ENCODE assay signal across 17 cellular contexts in genomic region chr6:130780137-130780536, GRCh38. TPM values are rescaled to one million over a fixed set of nuclear protein-coding genes. Genes with fewer than 3 reads are reported as not detected.
DNase-seq lines count a peak whose midpoint lies in the region; ATAC-seq, FAIRE-seq and TF ChIP-seq lines count a peak whose summit lies in the region.
"Had no signal": no experiment of that assay in that cellular context is flagged by ENCODE, and none has a peak within 500 bp of the region (broad histone marks: within the 10 kb centered on the region; RNA-seq: fewer than 3 reads in every experiment).

No MANE protein-coding gene starts in this region.

- H3K9me3 Mint-ChIP-seq in astrocyte (ENCODE audit: unreplicated experiment) (peaks cover 17% of the 10 kb centered on the region), MCF 10A (ENCODE audit: unreplicated experiment) (peaks cover 7% of the 10 kb centered on the region)
- H3K9me3 Mint-ChIP-seq in naive thymus-derived CD4-positive, alpha-beta T cell, result peaks cover 0 to 16% (median 3%) of the 10 kb centered on the region in 11 donors

- H3K9me2 ChIP-seq in HCT116 (ENCODE audit: insufficient read depth), result no peaks in the 10 kb centered on the region

- H3K27me3 Mint-ChIP-seq in astrocyte (ENCODE audit: low read depth, unreplicated experiment), result no peaks in the 10 kb centered on the region
- H3K27me3 Mint-ChIP-seq in naive thymus-derived CD4-positive, alpha-beta T cell, result no peaks in the 10 kb centered on the region
- H3K27me3 Mint-ChIP-seq in MCF 10A (ENCODE audit: insufficient read depth, unreplicated experiment), result peaks cover 22% of the 10 kb centered on the region

- H4K20me1 ChIP-seq in HCT116 (ENCODE audit: insufficient read depth) (no peaks in the 10 kb centered on the region), astrocyte (ENCODE audit: insufficient read depth, low read length) (no peaks in the 10 kb centered on the region)

- CTCF ChIA-PET in HCT116 (lab: Charles Lee) (no interaction called here), MCF 10A (lab: Yijun Ruan, JAX) (interaction anchor here (0.7 kb wide), 1 partner anchor 380 kb away, joined by 3 read pairs; no protein-coding TSS in a partner anchor)
- CTCF ChIA-PET in naive thymus-derived CD4-positive, alpha-beta T cell (lab: Charles Lee), result no interaction called here

- TF ChIP-seq RAD21 in HCT116 (IDR thresholded peaks at IDR 0.05; ENCODE audit: low read depth), result no peak

- BruUV-seq in HCT116 (replicated peaks; lab: Mats Ljungman, UMichigan), result no TSS peak
- BruUV-seq in MCF 10A (replicated peaks; lab: Mats Ljungman, UMichigan), result no TSS peak

- H3K27me3 ChIP-seq in HCT116 (ENCODE audit: insufficient read depth, low read length), result no peaks in the 10 kb centered on the region
- H3K27me3 ChIP-seq in astrocyte (ENCODE audit: insufficient read depth, low read length), result no peaks in the 10 kb centered on the region
- no peaks in the 10 kb centered on the region for H3K27me3 ChIP-seq in naive thymus-derived CD4-positive, alpha-beta T cell (ENCODE audit: control insufficient read depth in 2 of 2, insufficient read depth in 2 of 2, low read length in 2 of 2)

- no peak for ATAC-seq in HCT116
- no peak for ATAC-seq in naive thymus-derived CD4-positive, alpha-beta T cell
- ATAC-seq: A549 had no signal

- no peaks in the 10 kb centered on the region for H3K4me1 ChIP-seq in HCT116 (ENCODE audit: control insufficient read depth in 1 of 2, insufficient read depth in 2 of 2, low read length in 2 of 2)
- H3K4me1 ChIP-seq in astrocyte (ENCODE audit: insufficient read depth, low read length), result peaks cover 7% of the 10 kb centered on the region
- peaks cover 5 to 27% of the 10 kb centered on the region in 2 donors for H3K4me1 ChIP-seq in naive thymus-derived CD4-positive, alpha-beta T cell (ENCODE audit: control insufficient read depth in 2 of 2, insufficient read depth in 2 of 2, low read length in 2 of 2)
- H3K4me1 ChIP-seq: A549 had no signal

- no peak overlapping the region for H2AFZ ChIP-seq in HCT116 (ENCODE audit: low read depth, low read length, poor library complexity, severe bottlenecking)
- no peak overlapping the region for H2AFZ ChIP-seq in astrocyte (ENCODE audit: low read depth, low read length)

- H3K27ac ChIP-seq in HCT116 (ENCODE audit: low read depth, low read length) (no peak overlapping the region), astrocyte (ENCODE audit: low read depth, low read length) (no peak overlapping the region)
- H3K27ac ChIP-seq in naive thymus-derived CD4-positive, alpha-beta T cell (ENCODE audit: low read depth, low read length), result no peak overlapping the region
- H3K27ac ChIP-seq: A549, C4-2B, HL-60, KMS-11 had no signal

- H3K9ac ChIP-seq in HCT116 (ENCODE audit: low read length) (no peak overlapping the region), astrocyte (ENCODE audit: low read length) (no peak overlapping the region)
- H3K9ac ChIP-seq: KMS-11 had no signal

- RAD21 ChIA-PET in HCT116 (lab: Charles Lee; ENCODE audit: low non-redundant PET in 1 of 2, low total read pairs in 2 of 2, uncharacterized antibody in 2 of 2, unreplicated experiment in 2 of 2), result no interaction called here

- TF ChIP-seq CTCF in HCT116 (IDR thresholded peaks at IDR 0.05 in 2 of 3, conservative IDR thresholded peaks at IDR 0.05 in 1 of 3; ENCODE audit: borderline replicate concordance in 1 of 3, insufficient read depth in 1 of 3, low read depth in 2 of 3, low read length in 2 of 3) (no peak), astrocyte (IDR thresholded peaks at IDR 0.05; ENCODE audit: insufficient read depth, low read depth, low read length) (no peak), MCF 10A (IDR thresholded peaks at IDR 0.05; ENCODE audit: unreplicated experiment) (no peak)

- POLR2A ChIA-PET in HCT116 (lab: Charles Lee), result no interaction called here
- POLR2A ChIA-PET in naive thymus-derived CD4-positive, alpha-beta T cell (lab: Charles Lee), result no interaction called here
- POLR2A ChIA-PET in MCF 10A (lab: Yijun Ruan, JAX), result no interaction called here

- intact Hi-C loops in HCT116 (cut with micrococcal nuclease) (no loop called here), MCF 10A (cut with micrococcal nuclease) (no loop called here)
- intact Hi-C loops in naive thymus-derived CD4-positive, alpha-beta T cell (cut with micrococcal nuclease), result no loop called here

- H3K27ac Mint-ChIP-seq in astrocyte (ENCODE audit: unreplicated experiment), result peak overlapping the region; percentile 79
- peak overlapping the region in 5 of 9 donors; percentile 9 to 72 (median 30) for H3K27ac Mint-ChIP-seq in naive thymus-derived CD4-positive, alpha-beta T cell
- no peak overlapping the region for H3K27ac Mint-ChIP-seq in MCF 10A (ENCODE audit: low read depth, unreplicated experiment)

- H3K4me3 Mint-ChIP-seq in astrocyte (ENCODE audit: unreplicated experiment), result no peak overlapping the region
- H3K4me3 Mint-ChIP-seq in naive thymus-derived CD4-positive, alpha-beta T cell, result peak overlapping the region in 7 of 10 donors; percentile 1 to 63 (median 48)
- no peak overlapping the region for H3K4me3 Mint-ChIP-seq in MCF 10A (ENCODE audit: unreplicated experiment)

- DNase-seq in EH (ENCODE audit: low read depth) (peak; percentile 74), HCT116 (ENCODE audit: low read depth, low spot score) (no peak), astrocyte (ENCODE audit: low read depth) (peak; percentile 16), GM03348 (ENCODE audit: low spot score) (no peak), MCF 10A (ENCODE audit: unreplicated experiment) (no peak), erythroblast (lab: John Stamatoyannopoulos, UW) (no peak), kidney tubule cell (ENCODE audit: low spot score) (no peak)
- DNase-seq in naive thymus-derived CD4-positive, alpha-beta T cell, result no peak
- DNase-seq: MM.1S, NCI-H1105, NCI-H1694 treated with DMSO at 0.1 percent for 48 hours, NCI-H69 had no signal

- H3K4me1 Mint-ChIP-seq in astrocyte (ENCODE audit: low read depth, unreplicated experiment) (peaks cover 40% of the 10 kb centered on the region), MCF 10A (ENCODE audit: insufficient read depth, unreplicated experiment) (no peaks in the 10 kb centered on the region)
- peaks cover 26 to 65% (median 59%) of the 10 kb centered on the region in 7 donors for H3K4me1 Mint-ChIP-seq in naive thymus-derived CD4-positive, alpha-beta T cell

- H3K36me3 ChIP-seq in HCT116 (ENCODE audit: control insufficient read depth in 1 of 2, insufficient read depth in 2 of 2, low read length in 2 of 2) (no peaks in the 10 kb centered on the region), astrocyte (ENCODE audit: insufficient read depth, low read length) (no peaks in the 10 kb centered on the region)
- no peaks in the 10 kb centered on the region for H3K36me3 ChIP-seq in naive thymus-derived CD4-positive, alpha-beta T cell (ENCODE audit: control insufficient read depth in 2 of 3, insufficient read depth in 3 of 3, low read length in 3 of 3)

- H3K79me2 ChIP-seq in HCT116 (ENCODE audit: insufficient read depth, low read length) (no peaks in the 10 kb centered on the region), astrocyte (ENCODE audit: insufficient read depth, low read length) (no peaks in the 10 kb centered on the region)

- H3K36me3 Mint-ChIP-seq in astrocyte (ENCODE audit: low read depth, unreplicated experiment), result peaks cover 6% of the 10 kb centered on the region
- H3K36me3 Mint-ChIP-seq in naive thymus-derived CD4-positive, alpha-beta T cell, result peaks cover 0 to 11% (median 0%) of the 10 kb centered on the region in 5 donors
- no peaks in the 10 kb centered on the region for H3K36me3 Mint-ChIP-seq in MCF 10A (ENCODE audit: insufficient read depth, unreplicated experiment)

- no peak for FAIRE-seq in astrocyte (lab: Jason Lieb, UNC)
- FAIRE-seq: A549, GM19239 had no signal

- H3K4me2 ChIP-seq in HCT116 (ENCODE audit: low read length), result no peak overlapping the region
- H3K4me2 ChIP-seq in astrocyte (ENCODE audit: low read length), result no peak overlapping the region
- H3K4me2 ChIP-seq: A549, KMS-11 had no signal

- H3K9me3 ChIP-seq in HCT116 (ENCODE audit: control insufficient read depth in 1 of 2, insufficient read depth in 1 of 2, low read depth in 1 of 2, low read length in 2 of 2) (no peaks in the 10 kb centered on the region), astrocyte (ENCODE audit: insufficient read depth, low read depth, low read length) (peaks cover 5% of the 10 kb centered on the region)
- H3K9me3 ChIP-seq in naive thymus-derived CD4-positive, alpha-beta T cell (ENCODE audit: control insufficient read depth in 2 of 3, low read length in 3 of 3), result no peaks in the 10 kb centered on the region
- H3K9me3 ChIP-seq: A549 had no signal

- TF ChIP-seq POLR2A in HCT116 (IDR thresholded peaks at IDR 0.05; ENCODE audit: borderline replicate concordance, extremely low read depth, insufficient read depth, insufficient read length) (no peak), erythroblast (IDR thresholded peaks at IDR 0.05; ENCODE audit: low read length) (no peak)

- H3K4me3 ChIP-seq in HCT116 (replicated peaks in 1 of 2; ENCODE audit: low read depth in 1 of 2, low read length in 2 of 2) (no peak overlapping the region), astrocyte (ENCODE audit: insufficient read depth, low read depth, low read length) (no peak overlapping the region)
- H3K4me3 ChIP-seq in naive thymus-derived CD4-positive, alpha-beta T cell (ENCODE audit: low read length), result no peak overlapping the region
- H3K4me3 ChIP-seq: A549 had no signal

TF ChIP-seq in HCT116, 20 proteins besides CTCF, POLR2A, EP300 and RAD21:
- TF ChIP-seq EGR1 (IDR thresholded peaks at IDR 0.05; ENCODE audit: low read depth), result no peak
- no peak for TF ChIP-seq ELF1 (IDR thresholded peaks at IDR 0.05; ENCODE audit: borderline replicate concordance, low read depth)
- TF ChIP-seq SRF (IDR thresholded peaks at IDR 0.05; ENCODE audit: low read depth), result 0 out of 2 replicates have a peak, but pooled peaks have one; percentile 32
- TF ChIP-seq CEBPB (IDR thresholded peaks at IDR 0.05; ENCODE audit: low read depth), result no peak
- TF ChIP-seq SP1 (IDR thresholded peaks at IDR 0.05; ENCODE audit: low read depth), result no peak

RNA-seq across cellular contexts. Expression of gene SMLR1, which starts 47.1 kb away (rescaled TPM):
- total RNA-seq in HCT116 (2021; ENCODE audit: unreplicated experiment) (not detected), astrocyte (not detected in 2 replicates), MCF 10A (2022) (not detected in 2 replicates)
- polyA plus RNA-seq in HCT116 (2012), result 0.02 TPM in 1 of 2 replicates, not detected in the other
- total RNA-seq in naive thymus-derived CD4-positive, alpha-beta T cell, result not detected
- not detected for polyA plus RNA-seq in naive thymus-derived CD4-positive, alpha-beta T cell

Comparison
In these comparisons a context has a peak if more than half of its experiments do, and no peak if none do; other contexts are left out.
1. DNase-seq: peak in EH (single experiment) and astrocyte (single experiment); none in HCT116 (single experiment), naive thymus-derived CD4-positive, alpha-beta T cell (0 of 9), GM03348 (single experiment), MCF 10A (single experiment), erythroblast (0 of 2) and kidney tubule cell (single experiment).
2. H3K4me3 Mint-ChIP-seq: peak in naive thymus-derived CD4-positive, alpha-beta T cell (7 of 10); none in astrocyte (single experiment) and MCF 10A (single experiment).